11 cellular contexts compared by ENCODE assay signal in the genomic region with DNA sequence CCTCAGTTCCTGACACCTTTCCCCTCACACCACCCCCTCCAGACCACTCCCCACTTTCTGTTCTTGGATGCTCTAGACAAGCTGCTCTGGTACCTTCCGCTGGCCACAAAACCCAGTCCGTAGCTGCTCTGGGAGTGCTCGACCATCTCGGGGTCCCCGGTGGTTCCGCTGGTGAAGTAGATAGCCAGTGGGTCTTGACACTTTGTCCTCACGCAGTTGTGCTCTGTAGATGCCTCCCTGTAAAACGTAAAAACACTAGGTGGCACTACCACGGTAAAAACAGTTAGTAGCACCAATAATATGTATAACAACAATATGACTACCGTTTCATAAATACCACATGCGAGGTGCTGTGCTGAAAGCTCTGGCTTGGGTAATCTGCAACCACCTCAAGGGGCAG. TPM values are rescaled to one million over a fixed set of nuclear protein-coding genes. Genes with fewer than 3 reads are reported as not detected.
A peak's percentile ranks its signal among the peaks of the same experiment; 100 is the strongest.
DNase-seq lines count a peak whose midpoint lies in the region; ATAC-seq and TF ChIP-seq lines count a peak whose summit lies in the region.
"Not testable (repeated sequence)": the region's sequence is repeated elsewhere in the genome, so short reads cannot be mapped to it uniquely, and the experiment has no call there.
"Had no signal": no experiment of that assay in that cellular context is flagged by ENCODE, and none has a peak within 500 bp of the region (broad histone marks: within the 10 kb centered on the region; RNA-seq: fewer than 3 reads in every experiment).

No MANE protein-coding gene starts in this region.

- not testable (repeated sequence) for H3K27ac Mint-ChIP-seq in activated CD4-positive, alpha-beta T cell treated with anti-CD3 and anti-CD28 coated beads, Interleukin-2, amount 10 ng/mL, durations not matched to agents 7 days and 5 days

- not testable (repeated sequence) for H3K36me3 Mint-ChIP-seq in activated CD4-positive, alpha-beta T cell treated with anti-CD3 and anti-CD28 coated beads, Interleukin-2, amount 10 ng/mL, durations not matched to agents 7 days and 5 days (ENCODE audit: low read depth)

- ATAC-seq in right lobe of liver, result peak in 3 of 4 donors; percentile 29 to 39 (median 39)

- DNase-seq in GM06990 (ENCODE audit: extremely low read depth, insufficient read length); Peyer's patch; right lobe of liver: not testable (repeated sequence)
- DNase-seq in KBM-7 (peak; percentile 36), NCI-H345 (lab: John Stamatoyannopoulos, UW) (peak; percentile 37), esophagus muscularis mucosa (ENCODE audit: extremely low spot score) (peak; percentile 80)
- DNase-seq in activated CD4-positive, alpha-beta T cell treated with anti-CD3 and anti-CD28 coated beads, Interleukin-2, amount 10 ng/mL, durations not matched to agents 7 days and 5 days, result peak; percentile 16

- not testable (repeated sequence) for H3K27ac ChIP-seq in 22Rv1; Peyer's patch; esophagus muscularis mucosa (replicated peaks in 1 of 4); right lobe of liver

- H3K9me3 Mint-ChIP-seq in activated CD4-positive, alpha-beta T cell treated with anti-CD3 and anti-CD28 coated beads, Interleukin-2, amount 10 ng/mL, durations not matched to agents 7 days and 5 days, result not testable (repeated sequence)

- WGBS in esophagus muscularis mucosa, result 65% methylated on average over 11 of the region's 11 CpGs
- 41% methylated on average over 11 of the region's 11 CpGs for WGBS in right lobe of liver (ENCODE audit: insufficient coverage, low coverage, low lambda C conversion rate, missing lambda C conversion rate)

- H3K4me1 ChIP-seq in Peyer's patch, esophagus muscularis mucosa: not testable (repeated sequence)
- peaks cover 0 to 37% (median 7%) of the 10 kb centered on the region in 4 donors for H3K4me1 ChIP-seq in right lobe of liver

- not testable (repeated sequence) for TF ChIP-seq EP300 in esophagus muscularis mucosa (IDR thresholded peaks at IDR 0.05)

- H3K27me3 ChIP-seq in GM06990 (replicated peaks; ENCODE audit: control insufficient read depth, insufficient read depth, low read length); Peyer's patch; esophagus muscularis mucosa; right lobe of liver: not testable (repeated sequence)

- H3K4me3 ChIP-seq in GM06990 (replicated peaks; ENCODE audit: low read depth, low read length); Peyer's patch; esophagus muscularis mucosa; right lobe of liver: not testable (repeated sequence)

- in situ Hi-C loops in KBM-7 (cut with MboI; ENCODE audit: low pct_unique_long_range_greater_than_20kb, low sequenced_read_pairs), result not testable (repeated sequence)

- not testable (repeated sequence) for H3K27me3 Mint-ChIP-seq in activated CD4-positive, alpha-beta T cell treated with anti-CD3 and anti-CD28 coated beads, Interleukin-2, amount 10 ng/mL, durations not matched to agents 7 days and 5 days

- not testable (repeated sequence) for TF ChIP-seq POLR2A in Peyer's patch (IDR thresholded peaks at IDR 0.05); esophagus muscularis mucosa (IDR thresholded peaks at IDR 0.05; ENCODE audit: low read depth); right lobe of liver (IDR thresholded peaks at IDR 0.05)

- intact Hi-C loops in esophagus muscularis mucosa (cut with DNase I); right lobe of liver (cut with DNase I): not testable (repeated sequence)

- H3K4me1 Mint-ChIP-seq in activated CD4-positive, alpha-beta T cell treated with anti-CD3 and anti-CD28 coated beads, Interleukin-2, amount 10 ng/mL, durations not matched to agents 7 days and 5 days, result not testable (repeated sequence)

- POLR2A ChIA-PET in activated CD4-positive, alpha-beta T cell treated with anti-CD3 and anti-CD28 coated beads, Interleukin-2, amount 10 ng/mL, durations not matched to agents 7 days and 5 days (lab: Charles Lee), result interaction anchor here (0.6 kb wide), 1 partner anchor 383 kb away, joined by 5 read pairs; no protein-coding TSS in a partner anchor

- not testable (repeated sequence) for H3K4me3 Mint-ChIP-seq in activated CD4-positive, alpha-beta T cell treated with anti-CD3 and anti-CD28 coated beads, Interleukin-2, amount 10 ng/mL, durations not matched to agents 7 days and 5 days

- H3K36me3 ChIP-seq in GM06990 (ENCODE audit: control insufficient read depth, insufficient read depth, low read length); Peyer's patch; esophagus muscularis mucosa; right lobe of liver: not testable (repeated sequence)

- H3K9me3 ChIP-seq in Peyer's patch, esophagus muscularis mucosa, right lobe of liver: not testable (repeated sequence)

- CTCF ChIA-PET in activated CD4-positive, alpha-beta T cell treated with anti-CD3 and anti-CD28 coated beads, Interleukin-2, amount 10 ng/mL, durations not matched to agents 7 days and 5 days (lab: Charles Lee), result not testable (repeated sequence)

- TF ChIP-seq CTCF in 22Rv1 (IDR thresholded peaks at IDR 0.05) (peak; percentile 37), GM06990 (IDR thresholded peaks at IDR 0.05; ENCODE audit: insufficient read depth, low read length, poor library complexity, severe bottlenecking) (peak; percentile 29), Peyer's patch (IDR thresholded peaks at IDR 0.05) (peak in 4 of 6 experiments; percentile 10 to 37 (median 24)), right lobe of liver (IDR thresholded peaks at IDR 0.05) (peak; percentile 18 to 39 (median 30))
- TF ChIP-seq CTCF in esophagus muscularis mucosa (IDR thresholded peaks at IDR 0.05), result not testable (repeated sequence)

RNA-seq across cellular contexts. Expression of gene ACSM2B, which starts 26.0 kb away (rescaled TPM):
- total RNA-seq in Peyer's patch, result not detected
- total RNA-seq in activated CD4-positive, alpha-beta T cell treated with anti-CD3 and anti-CD28 coated beads, Interleukin-2, amount 10 ng/mL, durations not matched to agents 7 days and 5 days, result not detected
- not detected for total RNA-seq in esophagus muscularis mucosa
- total RNA-seq in right lobe of liver, result 100 to 1,000 TPM; 192 to 603 (median 408) TPM
- total RNA-seq: CD4-positive, alpha-beta T cell; frontal cortex; ureter had no signal

Comparison
In these comparisons a context has a peak if more than half of its experiments do, and no peak if none do; other contexts are left out.
1. RNA of gene ACSM2B, which starts 26.0 kb away (total RNA-seq): 192 to 603 TPM in right lobe of liver; not detected in esophagus muscularis mucosa, not detected in Peyer's patch and not detected in activated CD4-positive, alpha-beta T cell treated with anti-CD3 and anti-CD28 coated beads, Interleukin-2, amount 10 ng/mL, durations not matched to agents 7 days and 5 days; every median in the first group is over 100 times any median in the second.